Comparison of ENCODE assay signal across 5 cellular contexts in genomic region chr2:15447381-15447780, GRCh38.
"Had no signal": no experiment of that assay in that cellular context is flagged by ENCODE, and none has a peak within 500 bp of the region (broad histone marks: within the 10 kb centered on the region; RNA-seq: fewer than 3 reads in every experiment).

No MANE protein-coding gene starts in this region.

- H3K27ac ChIP-seq: GM23248 had no signal

- H3K4me3 Mint-ChIP-seq: H9 had no signal

- DNase-seq: GM23248, H9, HCEC 1CT, IMR-90 had no signal

- ATAC-seq: K562 had no signal

- H2AFZ ChIP-seq: GM23248 had no signal

- H3K4me3 ChIP-seq: GM23248, K562 had no signal
